In the genomic region with DNA sequence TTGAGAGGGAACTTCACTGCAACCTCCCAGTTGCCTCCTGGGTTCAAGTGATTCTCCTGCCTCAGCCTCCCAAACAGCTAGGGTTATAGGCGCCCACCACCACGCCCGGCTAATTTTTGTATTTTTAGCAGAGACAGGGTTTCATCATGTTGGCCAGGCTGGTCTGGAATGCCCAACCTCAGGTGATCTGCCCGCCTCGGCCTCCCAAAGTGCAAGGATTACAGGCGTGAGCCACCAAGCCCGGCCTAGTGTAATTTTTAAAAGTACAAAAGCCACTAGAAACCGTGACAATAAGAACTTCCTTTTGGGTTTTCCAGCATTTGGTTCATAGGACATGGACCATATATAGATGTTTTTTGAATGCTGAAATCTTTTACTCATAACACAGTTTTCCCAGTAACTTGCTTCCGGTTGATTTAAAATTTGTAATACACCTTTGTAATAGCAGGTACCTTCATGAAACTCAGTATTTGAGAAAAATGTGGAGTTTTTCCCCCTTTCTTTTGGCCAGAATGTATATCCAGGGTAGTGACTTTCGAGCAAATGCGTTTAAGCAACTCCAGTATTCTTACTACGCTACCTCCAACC, we compare ENCODE assay signal across 9 cellular contexts. TPM values are rescaled to one million over a fixed set of nuclear protein-coding genes. Genes with fewer than 3 reads are reported as not detected.
DNase-seq lines count a peak whose midpoint lies in the region; ATAC-seq and TF ChIP-seq lines count a peak whose summit lies in the region.
"Had no signal": no experiment of that assay in that cellular context is flagged by ENCODE, and none has a peak within 500 bp of the region (broad histone marks: within the 10 kb centered on the region; RNA-seq: fewer than 3 reads in every experiment).

No MANE protein-coding gene starts in this region.

- DNase-seq in DND-41: peak; percentile 30
- no peak for DNase-seq in PC-3
- DNase-seq in epithelial cell of esophagus (ENCODE audit: low read depth): no peak
- peak in 2 of 5 donors; percentile 35 to 38 for DNase-seq in ovary
- no peak for DNase-seq in HuH-7.5 (ENCODE audit: low spot score)
- DNase-seq in H4 (ENCODE audit: low spot score): no peak
- DNase-seq in LoVo (ENCODE audit: low spot score): no peak
- no peak for DNase-seq in Kasumi-1 (lab: John Stamatoyannopoulos, UW)

- TF ChIP-seq CTCF in DND-41 (IDR thresholded peaks at IDR 0.05; ENCODE audit: borderline replicate concordance, extremely low read depth, low read length, poor library complexity, severe bottlenecking) (no peak), PC-3 (conservative IDR thresholded peaks at IDR 0.05; ENCODE audit: low read depth, low read length) (no peak), epithelial cell of esophagus (IDR thresholded peaks at IDR 0.05; ENCODE audit: insufficient read depth, low read depth, low read length, missing control alignments) (no peak), ovary (IDR thresholded peaks at IDR 0.05) (no peak)

- H3K9me3 ChIP-seq in DND-41 (ENCODE audit: insufficient read depth, low read length, severe bottlenecking): no peaks in the 10 kb centered on the region
- no peaks in the 10 kb centered on the region for H3K9me3 ChIP-seq in PC-3 (ENCODE audit: low read length)
- H3K9me3 ChIP-seq in ovary: no peaks in the 10 kb centered on the region

- H3K4me2 ChIP-seq in DND-41 (ENCODE audit: insufficient read depth, low read length) (peak overlapping the region; percentile 64), PC-3 (ENCODE audit: low read length) (peak overlapping the region; percentile 80)

- H3K36me3 ChIP-seq in DND-41 (ENCODE audit: insufficient read depth, low read length) (peaks cover 4% of the 10 kb centered on the region), PC-3 (ENCODE audit: low read depth, low read length) (no peaks in the 10 kb centered on the region), ovary (no peaks in the 10 kb centered on the region)

- H3K4me1 ChIP-seq in DND-41 (ENCODE audit: insufficient read depth, low read length) (peaks cover 39% of the 10 kb centered on the region), PC-3 (ENCODE audit: insufficient read depth, low read length) (peaks cover 29% of the 10 kb centered on the region), ovary (ENCODE audit: insufficient read depth) (peaks cover 12% of the 10 kb centered on the region)

- H3K9ac ChIP-seq in DND-41 (ENCODE audit: low read depth, low read length): peak overlapping the region; percentile 97
- peak overlapping the region; percentile 94 for H3K9ac ChIP-seq in PC-3 (ENCODE audit: low read length)

- H4K20me1 ChIP-seq in DND-41 (ENCODE audit: insufficient read depth, low read length) (peaks cover 10% of the 10 kb centered on the region; the same call in 1 of the 2 replicates), PC-3 (ENCODE audit: low read length) (no peaks in the 10 kb centered on the region)

- intact Hi-C loops in PC-3 (cut with micrococcal nuclease): loop anchor here (1.0 to 5.0 kb wide), 2 partner anchors 152 to 165 kb away; a partner anchor contains a TSS
- intact Hi-C loops in ovary (cut with DNase I): loop anchor here in 3 of 4 donors (5.0 to 10.0 kb wide), 3 partner anchors 103 to 153 kb away; a partner anchor contains a TSS

- CTCF ChIA-PET in PC-3 (lab: Charles Lee): no interaction called here

- peak overlapping the region; percentile 89 for H3K4me3 ChIP-seq in DND-41 (ENCODE audit: low read depth in 1 of 2, low read length in 2 of 2)
- peak overlapping the region; percentile 97 for H3K4me3 ChIP-seq in PC-3 (ENCODE audit: low read length)
- H3K4me3 ChIP-seq in epithelial cell of esophagus (ENCODE audit: low read length): peak overlapping the region; percentile 83
- H3K4me3 ChIP-seq in ovary: peak overlapping the region; percentile 78

- no peak for ATAC-seq in DND-41 (ENCODE audit: insufficient read depth, low read depth)
- ATAC-seq in PC-3: no peak

- TF ChIP-seq POLR2A in ovary (IDR thresholded peaks at IDR 0.05): no peak

- WGBS in ovary, 3 donors: 55 to 58% (median 56%) methylated on average over 12 of the region's 12 CpGs

- H3K9me2 ChIP-seq in PC-3 (replicated peaks; ENCODE audit: low read length): no peaks in the 10 kb centered on the region

- no peak for TF ChIP-seq EP300 in ovary (IDR thresholded peaks at IDR 0.05)

- peaks cover 4% of the 10 kb centered on the region for H3F3A ChIP-seq in PC-3 (ENCODE audit: low read length, unreplicated experiment)

- H3K27me3 ChIP-seq in DND-41 (ENCODE audit: insufficient read depth, low read length, poor library complexity) (no peaks in the 10 kb centered on the region), PC-3 (ENCODE audit: low read length) (no peaks in the 10 kb centered on the region), ovary (no peaks in the 10 kb centered on the region)

- H3K79me2 ChIP-seq in DND-41 (ENCODE audit: insufficient read depth, low read length) (peaks cover 53% of the 10 kb centered on the region), PC-3 (ENCODE audit: low read length) (peaks cover 43% of the 10 kb centered on the region)

- POLR2A ChIA-PET in PC-3 (lab: Charles Lee; ENCODE audit: unreplicated experiment): interaction anchor here (0.6 kb wide), 1 partner anchor 19 kb away, joined by 3 read pairs; no protein-coding TSS in a partner anchor

- BruUV-seq in PC-3 (replicated peaks; lab: Mats Ljungman, UMichigan): TSS peak; percentile 91

- H3K27ac ChIP-seq in DND-41 (ENCODE audit: low read length) (peak overlapping the region; percentile 87), PC-3 (ENCODE audit: low read length) (peak overlapping the region; percentile 83), ovary (peak overlapping the region; percentile 94 to 95)

- H2AFZ ChIP-seq in DND-41 (ENCODE audit: low read depth, low read length): peak overlapping the region; percentile 66
- H2AFZ ChIP-seq in PC-3 (ENCODE audit: low read length): peak overlapping the region; percentile 93

RNA-seq across cellular contexts. Expression of a gene that starts 0.5 kb away (rescaled TPM):
- not detected in 2 replicates for total RNA-seq in PC-3 (2014; rRNA removed)
- total RNA-seq in ovary: not detected
- not detected for polyA plus RNA-seq in ovary
- not detected in 2 replicates for total RNA-seq in H4 (2014; rRNA removed; shearing (Covaris generic))
- total RNA-seq: frontal cortex had no signal

RNA-seq across cellular contexts. Expression of a gene that starts 0.6 kb away (rescaled TPM):
- total RNA-seq in PC-3 (2014; rRNA removed) (20.8 and 26.5 TPM in 2 replicates), ovary (10 to 100 TPM; 33.3 to 73.7 (median 46.2) TPM)
- 10 to 100 TPM; 21.7 to 50.7 TPM for polyA plus RNA-seq in ovary
- 56.1 and 68.5 TPM in 2 replicates for total RNA-seq in H4 (2014; rRNA removed; shearing (Covaris generic))

RNA-seq across cellular contexts. Expression of a gene that starts 54.7 kb away (rescaled TPM):
- not detected in 2 replicates for total RNA-seq in PC-3 (2014; rRNA removed)
- 1 to 10 TPM; 1.3 to 3.7 (median 2.1) TPM for total RNA-seq in ovary
- 1 to 10 TPM; 1.1 to 1.2 TPM for polyA plus RNA-seq in ovary
- 0.99 and 1.2 TPM in 2 replicates for total RNA-seq in H4 (2014; rRNA removed; shearing (Covaris generic))
- total RNA-seq: frontal cortex had no signal
